Comparison of ENCODE assay signal across 8 cellular contexts in the genomic region with DNA sequence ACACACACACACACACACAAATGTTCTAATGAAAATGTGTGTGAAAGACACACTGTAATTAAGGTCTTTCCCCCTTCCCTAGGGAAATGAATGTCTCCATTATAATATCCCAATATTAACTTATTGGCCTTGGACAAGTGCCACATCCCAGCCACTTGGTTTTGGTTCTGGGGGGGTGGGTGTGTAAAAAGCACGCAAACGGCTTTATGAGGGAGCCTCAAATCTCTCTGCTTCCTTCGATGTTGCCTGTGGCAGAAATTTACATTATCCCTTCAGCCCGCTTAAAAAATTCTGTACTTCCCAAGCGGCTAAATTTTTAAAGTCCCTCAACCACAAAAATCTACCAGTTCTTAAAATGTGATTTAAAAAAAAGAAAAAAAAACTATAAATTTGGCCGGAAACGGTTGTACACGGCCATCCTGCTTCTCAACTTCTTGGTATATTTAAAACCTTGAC. TPM values are rescaled to one million over a fixed set of nuclear protein-coding genes. Genes with fewer than 3 reads are reported as not detected.
DNase-seq lines count a peak whose midpoint lies in the region; ATAC-seq and TF ChIP-seq lines count a peak whose summit lies in the region.

No MANE protein-coding gene starts in this region.

- no peak for TF ChIP-seq EP300 in neural cell (conservative IDR thresholded peaks at IDR 0.05; ENCODE audit: poor library complexity, severe bottlenecking)

- peaks cover 8% of the 10 kb centered on the region for H3K36me3 Mint-ChIP-seq in CD8-positive, alpha-beta T cell

- no peaks in the 10 kb centered on the region for H4K20me1 ChIP-seq in neural cell (ENCODE audit: insufficient read depth)

- no peaks in the 10 kb centered on the region for H3K9me2 ChIP-seq in neural cell (ENCODE audit: insufficient read depth, low read length)

- no peaks in the 10 kb centered on the region for H3K9me3 Mint-ChIP-seq in CD8-positive, alpha-beta T cell

- H3K4me3 ChIP-seq in CD8-positive, alpha-beta T cell (ENCODE audit: low read depth, low read length) = peak overlapping the region; percentile 61
- peak overlapping the region; percentile 57 for H3K4me3 ChIP-seq in neural cell (ENCODE audit: low read length)

- no peak overlapping the region for H2AFZ ChIP-seq in neural cell (ENCODE audit: low read depth, low read length)

- H3K27ac ChIP-seq in CD8-positive, alpha-beta T cell (ENCODE audit: low read depth, low read length) = peak overlapping the region; percentile 50
- H3K27ac ChIP-seq in cingulate gyrus (ENCODE audit: low read depth, low read length) (peak overlapping the region; percentile 93), neural cell (ENCODE audit: low read length) (peak overlapping the region; percentile 31)

- H3K36me3 ChIP-seq in CD8-positive, alpha-beta T cell (ENCODE audit: insufficient read depth, low read length) = no peaks in the 10 kb centered on the region
- no peaks in the 10 kb centered on the region for H3K36me3 ChIP-seq in neural cell (ENCODE audit: insufficient read depth, low read length)

- H3K27me3 Mint-ChIP-seq in CD8-positive, alpha-beta T cell (ENCODE audit: low read depth) = no peaks in the 10 kb centered on the region

- DNase-seq in CD8-positive, alpha-beta T cell = no peak
- DNase-seq in NCI-H1105 treated with DMSO at 0.1 percent for 48 hours (lab: John Stamatoyannopoulos, UW) (peak; percentile 59), HuH-7.5 (ENCODE audit: low spot score) (no peak), NCI-H1694 treated with DMSO at 0.1 percent for 48 hours (lab: John Stamatoyannopoulos, UW) (no peak)
- no peak for DNase-seq in activated CD4-positive, alpha-beta T cell treated with anti-CD3 and anti-CD28 coated beads for 1 hour

- peaks cover 4% of the 10 kb centered on the region for H3F3A ChIP-seq in neural cell (ENCODE audit: insufficient read depth, low read length, poor library complexity, severe bottlenecking)

- H3K9me3 ChIP-seq in CD8-positive, alpha-beta T cell (ENCODE audit: low read length) = no peaks in the 10 kb centered on the region
- no peaks in the 10 kb centered on the region for H3K9me3 ChIP-seq in neural cell (ENCODE audit: low read length)

- H3K27me3 ChIP-seq in CD8-positive, alpha-beta T cell (ENCODE audit: insufficient read depth, low read length) = no peaks in the 10 kb centered on the region
- H3K27me3 ChIP-seq in neural cell (ENCODE audit: insufficient read depth, low read depth, low read length) = no peaks in the 10 kb centered on the region

- H3K27ac Mint-ChIP-seq in CD8-positive, alpha-beta T cell = peak overlapping the region; percentile 90

- intact Hi-C loops in CD8-positive, alpha-beta T cell (cut with DNase I, micrococcal nuclease) = loop anchor here in 1 of 2 experiments (10.0 kb wide), 1 partner anchor 295 kb away; a partner anchor contains a TSS

- H3K4me2 ChIP-seq in neural cell (ENCODE audit: low read length) = peak overlapping the region; percentile 73

- peak overlapping the region; percentile 50 for H3K9ac ChIP-seq in neural cell (ENCODE audit: low read length)

- TF ChIP-seq CTCF in CD8-positive, alpha-beta T cell (IDR thresholded peaks at IDR 0.05) = no peak
- no peak for TF ChIP-seq CTCF in neural cell (IDR thresholded peaks at IDR 0.05; ENCODE audit: poor library complexity, severe bottlenecking)

- peak overlapping the region; percentile 93 for H3K4me3 Mint-ChIP-seq in CD8-positive, alpha-beta T cell

- peaks cover 6% of the 10 kb centered on the region for H3K79me2 ChIP-seq in neural cell (replicated peaks; ENCODE audit: insufficient read depth, low read length)

- peaks cover 20% of the 10 kb centered on the region for H3K4me1 ChIP-seq in CD8-positive, alpha-beta T cell (ENCODE audit: insufficient read depth, low read length)

- no peak for TF ChIP-seq RAD21 in neural cell (conservative IDR thresholded peaks at IDR 0.05)

- ATAC-seq in CD8-positive, alpha-beta T cell = no peak
- ATAC-seq in HG02970 (IDR thresholded peaks at IDR 0.05; ENCODE audit: low FRiP score, unreplicated experiment) = no peak

- CTCF ChIA-PET in CD8-positive, alpha-beta T cell (lab: Charles Lee) = interaction anchor here (1.1 to 4.1 kb wide), 4 partner anchors 15 to 463 kb away, joined by 3 to 59 read pairs (median 28); a partner anchor contains a TSS

- peaks cover 41% of the 10 kb centered on the region for H3K4me1 Mint-ChIP-seq in CD8-positive, alpha-beta T cell (ENCODE audit: low read depth)

- POLR2A ChIA-PET in CD8-positive, alpha-beta T cell (lab: Charles Lee) = interaction anchor here (0.6 to 0.9 kb wide), 2 partner anchors 62 to 145 kb away, joined by 3 read pairs; no protein-coding TSS in a partner anchor

TF ChIP-seq in neural cell, 6 proteins besides CTCF, POLR2A, EP300 and RAD21:
- TF ChIP-seq, protein P1, sequence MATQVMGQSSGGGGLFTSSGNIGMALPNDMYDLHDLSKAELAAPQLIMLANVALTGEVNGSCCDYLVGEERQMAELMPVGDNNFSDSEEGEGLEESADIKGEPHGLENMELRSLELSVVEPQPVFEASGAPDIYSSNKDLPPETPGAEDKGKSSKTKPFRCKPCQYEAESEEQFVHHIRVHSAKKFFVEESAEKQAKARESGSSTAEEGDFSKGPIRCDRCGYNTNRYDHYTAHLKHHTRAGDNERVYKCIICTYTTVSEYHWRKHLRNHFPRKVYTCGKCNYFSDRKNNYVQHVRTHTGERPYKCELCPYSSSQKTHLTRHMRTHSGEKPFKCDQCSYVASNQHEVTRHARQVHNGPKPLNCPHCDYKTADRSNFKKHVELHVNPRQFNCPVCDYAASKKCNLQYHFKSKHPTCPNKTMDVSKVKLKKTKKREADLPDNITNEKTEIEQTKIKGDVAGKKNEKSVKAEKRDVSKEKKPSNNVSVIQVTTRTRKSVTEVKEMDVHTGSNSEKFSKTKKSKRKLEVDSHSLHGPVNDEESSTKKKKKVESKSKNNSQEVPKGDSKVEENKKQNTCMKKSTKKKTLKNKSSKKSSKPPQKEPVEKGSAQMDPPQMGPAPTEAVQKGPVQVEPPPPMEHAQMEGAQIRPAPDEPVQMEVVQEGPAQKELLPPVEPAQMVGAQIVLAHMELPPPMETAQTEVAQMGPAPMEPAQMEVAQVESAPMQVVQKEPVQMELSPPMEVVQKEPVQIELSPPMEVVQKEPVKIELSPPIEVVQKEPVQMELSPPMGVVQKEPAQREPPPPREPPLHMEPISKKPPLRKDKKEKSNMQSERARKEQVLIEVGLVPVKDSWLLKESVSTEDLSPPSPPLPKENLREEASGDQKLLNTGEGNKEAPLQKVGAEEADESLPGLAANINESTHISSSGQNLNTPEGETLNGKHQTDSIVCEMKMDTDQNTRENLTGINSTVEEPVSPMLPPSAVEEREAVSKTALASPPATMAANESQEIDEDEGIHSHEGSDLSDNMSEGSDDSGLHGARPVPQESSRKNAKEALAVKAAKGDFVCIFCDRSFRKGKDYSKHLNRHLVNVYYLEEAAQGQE (IDR thresholded peaks at IDR 0.05; ENCODE audit: borderline replicate concordance) = peak; percentile 17
- no peak for TF ChIP-seq MXI1 (conservative IDR thresholded peaks at IDR 0.05; ENCODE audit: poor library complexity, severe bottlenecking)
TF ChIP-seq in neural cell: peak in this region for 1.

RNA-seq across cellular contexts. Expression of a gene that starts 0.4 kb away (rescaled TPM):
- total RNA-seq in CD8-positive, alpha-beta T cell = 1 to 10 TPM; 5.6 to 7.7 TPM
- 4.7 and 7.1 TPM in 2 replicates for polyA plus RNA-seq in neural cell
- 3.9 and 4.1 TPM in 2 replicates for polyA minus RNA-seq in neural cell

RNA-seq across cellular contexts. Expression of a gene that starts 25.2 kb away (rescaled TPM):
- total RNA-seq in CD8-positive, alpha-beta T cell = 10 to 100 TPM; 18.6 to 20.2 TPM
- 147 and 168 TPM in 2 replicates for polyA plus RNA-seq in neural cell
- 118 and 123 TPM in 2 replicates for polyA minus RNA-seq in neural cell

RNA-seq across cellular contexts. Expression of a gene that starts 27.2 kb away (rescaled TPM):
- under 1 TPM; 0.52 to 0.72 TPM for total RNA-seq in CD8-positive, alpha-beta T cell
- polyA plus RNA-seq in neural cell = 0.52 and 1.9 TPM in 2 replicates
- 1.5 and 1.9 TPM in 2 replicates for polyA minus RNA-seq in neural cell

RNA-seq across cellular contexts. Expression of a gene that starts 32.5 kb away (rescaled TPM):
- total RNA-seq in CD8-positive, alpha-beta T cell = not detected
- polyA plus RNA-seq in neural cell = not detected in 2 replicates
- polyA minus RNA-seq in neural cell = not detected in 2 replicates

RNA-seq across cellular contexts. Expression of a gene that starts 47.8 kb away (rescaled TPM):
- 1 to 10 TPM; 1.5 to 2.1 TPM for total RNA-seq in CD8-positive, alpha-beta T cell
- 31.7 and 37.0 TPM in 2 replicates for polyA plus RNA-seq in neural cell
- 28.6 and 37.7 TPM in 2 replicates for polyA minus RNA-seq in neural cell

Comparison
In these comparisons a context has a peak if more than half of its experiments do, and no peak if none do; other contexts are left out.
1. H3K27ac ChIP-seq: peak in every context shown above with its lines; median percentile 93 in cingulate gyrus; 50 in CD8-positive, alpha-beta T cell; 31 in neural cell.